7 cellular contexts compared by ENCODE assay signal in genomic region chr2:87418823-87419822, GRCh38.
A peak's percentile ranks its signal among the peaks of the same experiment; 100 is the strongest.
DNase-seq lines count a peak whose midpoint lies in the region; ATAC-seq and TF ChIP-seq lines count a peak whose summit lies in the region.
"Not testable (repeated sequence)": the region's sequence is repeated elsewhere in the genome, so short reads cannot be mapped to it uniquely, and the experiment has no call there.

No MANE protein-coding gene starts in this region.

- POLR2A ChIA-PET in HCT116 (lab: Charles Lee) = not testable (repeated sequence)

- H3K4me1 Mint-ChIP-seq in osteocyte (ENCODE audit: unreplicated experiment) = not testable (repeated sequence)

- H4K20me1 ChIP-seq in HCT116 (ENCODE audit: insufficient read depth) = not testable (repeated sequence)

- not testable (repeated sequence) for H3K4me1 ChIP-seq in HCT116 (ENCODE audit: control insufficient read depth in 1 of 2, insufficient read depth in 2 of 2, low read length in 2 of 2); spleen

- not testable (repeated sequence) for H3K27ac ChIP-seq in HCT116 (ENCODE audit: low read depth, low read length); spleen

- not testable (repeated sequence) for TF ChIP-seq RAD21 in HCT116 (IDR thresholded peaks at IDR 0.05; ENCODE audit: low read depth)

- H3K9me3 ChIP-seq in HCT116 (ENCODE audit: control insufficient read depth in 1 of 2, insufficient read depth in 1 of 2, low read depth in 1 of 2, low read length in 2 of 2); spleen: not testable (repeated sequence)

- not testable (repeated sequence) for H3K4me3 ChIP-seq in HCT116 (replicated peaks in 1 of 2; ENCODE audit: low read depth in 1 of 2, low read length in 2 of 2); spleen

- not testable (repeated sequence) for BruUV-seq in HCT116 (replicated peaks; lab: Mats Ljungman, UMichigan)

- RAD21 ChIA-PET in HCT116 (lab: Charles Lee; ENCODE audit: low non-redundant PET in 1 of 2, low total read pairs in 2 of 2, uncharacterized antibody in 2 of 2, unreplicated experiment in 2 of 2) = not testable (repeated sequence)

- not testable (repeated sequence) for H2AFZ ChIP-seq in HCT116 (ENCODE audit: low read depth, low read length, poor library complexity, severe bottlenecking)

- not testable (repeated sequence) for TF ChIP-seq CTCF in HCT116 (IDR thresholded peaks at IDR 0.05 in 2 of 3, conservative IDR thresholded peaks at IDR 0.05 in 1 of 3; ENCODE audit: borderline replicate concordance in 1 of 3, insufficient read depth in 1 of 3, low read depth in 2 of 3, low read length in 2 of 3); osteocyte (IDR thresholded peaks at IDR 0.05); spleen (IDR thresholded peaks at IDR 0.05 in 8 of 11, conservative IDR thresholded peaks at IDR 0.05 in 3 of 11)

- not testable (repeated sequence) for H3K4me2 ChIP-seq in HCT116 (ENCODE audit: low read length)

- intact Hi-C loops in HCT116 (cut with micrococcal nuclease); spleen (cut with DNase I; ENCODE audit: low total_unique reads): not testable (repeated sequence)

- not testable (repeated sequence) for H3K27me3 Mint-ChIP-seq in osteocyte (ENCODE audit: unreplicated experiment)

- not testable (repeated sequence) for H3K79me2 ChIP-seq in HCT116 (ENCODE audit: insufficient read depth, low read length)

- not testable (repeated sequence) for DNase-seq in HCT116 (ENCODE audit: low read depth, low spot score)
- peak; percentile 79 for DNase-seq in activated effector memory CD4-positive, alpha-beta T cell treated with anti-CD3 and anti-CD28 coated beads, Interleukin-2, amount 50 U/mL, for 16 hours
- DNase-seq in islet precursor cell (peak; percentile 2), mesenteric fat pad (ENCODE audit: low spot score) (peak; percentile 91), osteocyte (ENCODE audit: extremely low spot score, unreplicated experiment) (peak; percentile 87), spleen (peak; percentile 83)

- H3K9ac ChIP-seq in HCT116 (ENCODE audit: low read length) = not testable (repeated sequence)

- not testable (repeated sequence) for H3K36me3 ChIP-seq in HCT116 (ENCODE audit: control insufficient read depth in 1 of 2, insufficient read depth in 2 of 2, low read length in 2 of 2); spleen

- H3K9me3 Mint-ChIP-seq in osteocyte (ENCODE audit: unreplicated experiment) = not testable (repeated sequence)

- H3K9me2 ChIP-seq in HCT116 (ENCODE audit: insufficient read depth) = not testable (repeated sequence)

- peak; percentile 22; the same call in 1 of the 2 replicates for ATAC-seq in HCT116
- ATAC-seq in esophagus mucosa = peak; percentile 17

- H3K27me3 ChIP-seq in HCT116 (ENCODE audit: insufficient read depth, low read length); spleen (replicated peaks in 1 of 7): not testable (repeated sequence)

- H3K36me3 Mint-ChIP-seq in osteocyte (ENCODE audit: unreplicated experiment) = not testable (repeated sequence)

- not testable (repeated sequence) for H3K27ac Mint-ChIP-seq in osteocyte (ENCODE audit: unreplicated experiment)

- not testable (repeated sequence) for TF ChIP-seq POLR2A in HCT116 (IDR thresholded peaks at IDR 0.05; ENCODE audit: borderline replicate concordance, extremely low read depth, insufficient read depth, insufficient read length); spleen (IDR thresholded peaks at IDR 0.05)

- CTCF ChIA-PET in HCT116 (lab: Charles Lee) = not testable (repeated sequence)

- WGBS in spleen, 5 donors = 79 to 90% (median 82%) methylated on average over 3 to 6 of the region's 9 CpGs

- not testable (repeated sequence) for H3K4me3 Mint-ChIP-seq in osteocyte (ENCODE audit: unreplicated experiment)
